12 cellular contexts compared by ENCODE assay signal in genomic region chr13:74131206-74131605, GRCh38. TPM values are rescaled to one million over a fixed set of nuclear protein-coding genes. Genes with fewer than 3 reads are reported as not detected.
DNase-seq lines count a peak whose midpoint lies in the region; ATAC-seq and TF ChIP-seq lines count a peak whose summit lies in the region.
"Had no signal": no experiment of that assay in that cellular context is flagged by ENCODE, and none has a peak within 500 bp of the region (broad histone marks: within the 10 kb centered on the region; RNA-seq: fewer than 3 reads in every experiment).

No MANE protein-coding gene starts in this region.

- H3K27ac ChIP-seq in CD4-positive, CD25-positive, alpha-beta regulatory T cell (ENCODE audit: insufficient read depth, low read length, poor library complexity, severe bottlenecking), result peak overlapping the region; percentile 93
- H3K27ac ChIP-seq in Karpas-422 (ENCODE audit: low read length) (peak overlapping the region; percentile 95), osteoblast (ENCODE audit: low read depth, low read length) (peak overlapping the region; percentile 99)
- peak overlapping the region; percentile 97 for H3K27ac ChIP-seq in effector memory CD4-positive, alpha-beta T cell (ENCODE audit: insufficient read depth, low read length, poor library complexity, severe bottlenecking)
- H3K27ac ChIP-seq: parathyroid adenoma had no signal

- TF ChIP-seq CTCF in osteoblast (IDR thresholded peaks at IDR 0.05; ENCODE audit: extremely low read depth, low read depth, low read length), result no peak

- no peaks in the 10 kb centered on the region for H3K27me3 ChIP-seq in CD4-positive, CD25-positive, alpha-beta regulatory T cell (ENCODE audit: control insufficient read depth, insufficient read depth, low read length)
- H3K27me3 ChIP-seq in Karpas-422 (ENCODE audit: low read length) (no peaks in the 10 kb centered on the region), osteoblast (ENCODE audit: insufficient read depth, low read length) (no peaks in the 10 kb centered on the region)
- no peaks in the 10 kb centered on the region for H3K27me3 ChIP-seq in effector memory CD4-positive, alpha-beta T cell (replicated peaks; ENCODE audit: control insufficient read depth, insufficient read depth, low read length, poor library complexity, severe bottlenecking)
- H3K27me3 ChIP-seq: dorsolateral prefrontal cortex had no signal

- H3K9me2 ChIP-seq in Karpas-422 (replicated peaks; ENCODE audit: insufficient read depth, low read length), result no peaks in the 10 kb centered on the region

- no peak for DNase-seq in CD4-positive, CD25-positive, alpha-beta regulatory T cell
- DNase-seq in Karpas-422 (no peak), osteoblast (ENCODE audit: insufficient read length, low spot score, missing footprints) (no peak), middle frontal gyrus (ENCODE audit: extremely low spot score, low spot score) (no peak), NCI-H82 treated with DMSO at 0.1 percent for 48 hours (lab: John Stamatoyannopoulos, UW; ENCODE audit: unreplicated experiment) (no peak)
- DNase-seq in effector memory CD4-positive, alpha-beta T cell, result no peak
- DNase-seq: DMS153, dorsolateral prefrontal cortex, NCI-H774 had no signal

- H3K4me3 ChIP-seq in CD4-positive, CD25-positive, alpha-beta regulatory T cell (ENCODE audit: low read depth, low read length), result peak overlapping the region; percentile 98
- peak overlapping the region; percentile 73 for H3K4me3 ChIP-seq in Karpas-422 (ENCODE audit: low read length)
- no peak overlapping the region for H3K4me3 ChIP-seq in effector memory CD4-positive, alpha-beta T cell (ENCODE audit: insufficient read depth, low read depth, low read length, poor library complexity, severe bottlenecking)
- H3K4me3 ChIP-seq in osteoblast (ENCODE audit: insufficient read depth, low read length), result peak overlapping the region; percentile 50

- H3K9me3 ChIP-seq in CD4-positive, CD25-positive, alpha-beta regulatory T cell (ENCODE audit: control insufficient read depth in 2 of 2, low read length in 2 of 2), result no peaks in the 10 kb centered on the region
- H3K9me3 ChIP-seq in Karpas-422 (ENCODE audit: low read length) (no peaks in the 10 kb centered on the region), osteoblast (ENCODE audit: low read depth, low read length) (no peaks in the 10 kb centered on the region)
- no peaks in the 10 kb centered on the region for H3K9me3 ChIP-seq in effector memory CD4-positive, alpha-beta T cell (ENCODE audit: control insufficient read depth, low read length)

- H3K27me3 Mint-ChIP-seq in CD4-positive, CD25-positive, alpha-beta regulatory T cell, result peaks cover 16% of the 10 kb centered on the region

- H3K9me3 Mint-ChIP-seq in CD4-positive, CD25-positive, alpha-beta regulatory T cell, result no peaks in the 10 kb centered on the region

- peak overlapping the region; percentile 91 for H3K9ac ChIP-seq in Karpas-422 (ENCODE audit: low read length)
- H3K9ac ChIP-seq: parathyroid adenoma had no signal

- H3K4me3 Mint-ChIP-seq in CD4-positive, CD25-positive, alpha-beta regulatory T cell, result peak overlapping the region; percentile 80 to 100 (median 96)

- H3K36me3 ChIP-seq in CD4-positive, CD25-positive, alpha-beta regulatory T cell (ENCODE audit: control insufficient read depth, insufficient read depth, low read length), result no peaks in the 10 kb centered on the region
- H3K36me3 ChIP-seq in Karpas-422 (ENCODE audit: insufficient read depth, low read length), result no peaks in the 10 kb centered on the region
- no peaks in the 10 kb centered on the region for H3K36me3 ChIP-seq in effector memory CD4-positive, alpha-beta T cell (ENCODE audit: control insufficient read depth, insufficient read depth, low read length)
- no peaks in the 10 kb centered on the region for H3K36me3 ChIP-seq in osteoblast (ENCODE audit: insufficient read depth, low read length)

- peaks cover 55% of the 10 kb centered on the region for H3K4me1 ChIP-seq in CD4-positive, CD25-positive, alpha-beta regulatory T cell (ENCODE audit: control insufficient read depth, insufficient read depth, low read length, poor library complexity, severe bottlenecking)
- peaks cover 64% of the 10 kb centered on the region for H3K4me1 ChIP-seq in Karpas-422 (ENCODE audit: low read length)
- H3K4me1 ChIP-seq in effector memory CD4-positive, alpha-beta T cell (ENCODE audit: control insufficient read depth, insufficient read depth, low read length, poor library complexity, severe bottlenecking), result peaks cover 40% of the 10 kb centered on the region
- H3K4me1 ChIP-seq in osteoblast (ENCODE audit: insufficient read depth, low read length), result peaks cover 48% of the 10 kb centered on the region
- H3K4me1 ChIP-seq: parathyroid adenoma had no signal

- ATAC-seq in CD4-positive, CD25-positive, alpha-beta regulatory T cell (ENCODE audit: low read depth in 2 of 2), result no peak
- no peak for ATAC-seq in HG03159 (IDR thresholded peaks at IDR 0.05; ENCODE audit: unreplicated experiment)
- no peak for ATAC-seq in GM18498 (IDR thresholded peaks at IDR 0.05; ENCODE audit: unreplicated experiment)

- H2AFZ ChIP-seq in Karpas-422 (ENCODE audit: low read length) (no peak overlapping the region), osteoblast (ENCODE audit: low read length) (no peak overlapping the region)
- H2AFZ ChIP-seq: parathyroid adenoma had no signal

- H3K4me2 ChIP-seq in Karpas-422 (ENCODE audit: low read depth, low read length, poor library complexity, severe bottlenecking) (peak overlapping the region; percentile 87), osteoblast (ENCODE audit: insufficient read depth, low read length) (peak overlapping the region; percentile 85)

- H4K20me1 ChIP-seq in Karpas-422 (ENCODE audit: insufficient read depth, low read depth, low read length) (peaks cover 5% of the 10 kb centered on the region; the same call in 1 of the 2 replicates), osteoblast (ENCODE audit: insufficient read depth, low read length) (no peaks in the 10 kb centered on the region)

- peaks cover 77% of the 10 kb centered on the region for H3K79me2 ChIP-seq in Karpas-422 (ENCODE audit: low read length)
- H3K79me2 ChIP-seq in osteoblast (ENCODE audit: insufficient read depth, low read length), result peaks cover 75% of the 10 kb centered on the region
- H3K79me2 ChIP-seq: parathyroid adenoma had no signal

- no peaks in the 10 kb centered on the region for H3K36me3 Mint-ChIP-seq in CD4-positive, CD25-positive, alpha-beta regulatory T cell

- peaks cover 35 to 64% (median 54%) of the 10 kb centered on the region in 4 donors for H3K4me1 Mint-ChIP-seq in CD4-positive, CD25-positive, alpha-beta regulatory T cell

- H3K27ac Mint-ChIP-seq in CD4-positive, CD25-positive, alpha-beta regulatory T cell, result peak overlapping the region; percentile 18 to 99 (median 78)

RNA-seq across cellular contexts. Expression of gene KLF12, which starts 3.0 kb away (rescaled TPM):
- total RNA-seq in CD4-positive, CD25-positive, alpha-beta regulatory T cell, result 95.1 TPM
- 10 to 100 TPM; 18.7 to 28.9 (median 26.1) TPM for polyA plus RNA-seq in CD4-positive, CD25-positive, alpha-beta regulatory T cell
- total RNA-seq in Karpas-422 (2014; rRNA removed; shearing (Covaris generic); ENCODE audit: low replicate concordance), result 19.6 and 38.1 TPM in 2 replicates
- 43.4 and 44.8 TPM in 2 replicates for total RNA-seq in osteoblast
